ENCODE assay signal across 8 cellular contexts in genomic region chr17:50507871-50508572, GRCh38. TPM values are rescaled to one million over a fixed set of nuclear protein-coding genes. Genes with fewer than 3 reads are reported as not detected.
DNase-seq lines count a peak whose midpoint lies in the region; TF ChIP-seq lines count a peak whose summit lies in the region.

A gene with protein sequence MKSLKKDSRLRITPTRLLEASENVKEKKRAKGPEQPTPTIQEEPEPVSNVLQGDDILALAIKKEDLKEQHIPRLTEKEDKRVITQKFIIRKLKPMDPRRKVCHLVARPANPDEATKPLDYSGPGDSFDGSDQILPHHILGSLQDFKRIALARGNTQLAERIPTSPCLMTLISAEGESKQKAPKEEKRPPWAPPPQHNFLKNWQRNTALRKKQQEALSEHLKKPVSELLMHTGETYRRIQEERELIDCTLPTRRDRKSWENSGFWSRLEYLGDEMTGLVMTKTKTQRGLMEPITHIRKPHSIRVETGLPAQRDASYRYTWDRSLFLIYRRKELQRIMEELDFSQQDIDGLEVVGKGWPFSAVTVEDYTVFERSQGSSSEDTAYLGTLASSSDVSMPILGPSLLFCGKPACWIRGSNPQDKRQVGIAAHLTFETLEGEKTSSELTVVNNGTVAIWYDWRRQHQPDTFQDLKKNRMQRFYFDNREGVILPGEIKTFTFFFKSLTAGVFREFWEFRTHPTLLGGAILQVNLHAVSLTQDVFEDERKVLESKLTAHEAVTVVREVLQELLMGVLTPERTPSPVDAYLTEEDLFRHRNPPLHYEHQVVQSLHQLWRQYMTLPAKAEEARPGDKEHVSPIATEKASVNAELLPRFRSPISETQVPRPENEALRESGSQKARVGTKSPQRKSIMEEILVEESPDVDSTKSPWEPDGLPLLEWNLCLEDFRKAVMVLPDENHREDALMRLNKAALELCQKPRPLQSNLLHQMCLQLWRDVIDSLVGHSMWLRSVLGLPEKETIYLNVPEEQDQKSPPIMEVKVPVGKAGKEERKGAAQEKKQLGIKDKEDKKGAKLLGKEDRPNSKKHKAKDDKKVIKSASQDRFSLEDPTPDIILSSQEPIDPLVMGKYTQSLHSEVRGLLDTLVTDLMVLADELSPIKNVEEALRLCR (plus strand): TSS chr17:50508439. CDS start chr17:50508675, 236 bp downstream.

- peaks cover 6% of the 10 kb centered on the region for H3K27me3 ChIP-seq in AG04450 (ENCODE audit: control insufficient read depth, insufficient read depth, low read length)

- TF ChIP-seq CTCF in AG04450 (IDR thresholded peaks at IDR 0.05; ENCODE audit: low read depth, low read length) (0 out of 2 replicates have a peak, but pooled peaks have one; percentile 6), epithelial cell of esophagus (IDR thresholded peaks at IDR 0.05; ENCODE audit: insufficient read depth, low read depth, low read length, missing control alignments) (no peak)

- no peaks in the 10 kb centered on the region; the same call in 1 of the 2 replicates for H3K9me3 ChIP-seq in AG04450 (ENCODE audit: control insufficient read depth, insufficient read depth, low read length)

- CTCF ChIA-PET in AG04450 (lab: Charles Lee): no interaction called here

- peak within 1 kb of the TSS; percentile 49 for H3K4me3 ChIP-seq in AG04450 (ENCODE audit: low read depth, low read length)
- peak within 1 kb of the TSS; percentile 33 for H3K4me3 ChIP-seq in epithelial cell of esophagus (ENCODE audit: low read length)

- POLR2A ChIA-PET in AG04450 (lab: Yijun Ruan, JAX): no interaction called here

- DNase-seq in AG04450 (ENCODE audit: low read depth, low spot score) (peak; percentile 16), GM19240 (ENCODE audit: insufficient read length, low spot score) (peak; percentile 67), NCI-H82 (lab: John Stamatoyannopoulos, UW) (peak; percentile 76), activated T-cell treated with anti-CD3 and anti-CD28 coated beads for 24 hours (ENCODE audit: low read depth) (peak; percentile 71), epithelial cell of esophagus (ENCODE audit: low read depth) (peak; percentile 55), middle frontal gyrus (ENCODE audit: extremely low spot score, low spot score) (peak; percentile 59), cerebellar nuclear complex (lab: John Stamatoyannopoulos, UW) (no peak)
- peak; percentile 45 to 80 for DNase-seq in stimulated activated CD8-positive, alpha-beta memory T cell treated with anti-CD3 and anti-CD28 coated beads, Interleukin-15, amount 100 ng/mL, for 48 hours (ENCODE audit: low read depth in 2 of 2)

- peak within 1 kb of the TSS; percentile 11 for H3K27ac ChIP-seq in AG04450 (ENCODE audit: low read depth, low read length)

RNA-seq across cellular contexts. Expression of the gene that starts here (rescaled TPM):
- 0.11 and 0.17 TPM in 2 replicates for polyA plus RNA-seq in AG04450 (2011; rRNA removed)
- 0.48 TPM in 1 of 2 replicates, not detected in the other for polyA minus RNA-seq in AG04450 (2011; rRNA and poly(A)+ RNA removed)

Comparison
In these comparisons a context has a peak if more than half of its experiments do, and no peak if none do; other contexts are left out.
1. Peak in DNase-seq, H3K4me3 ChIP-seq and H3K27ac ChIP-seq in AG04450; RNA of the gene not detected or under 1 TPM.
2. DNase-seq: peak in GM19240 (single experiment), NCI-H82 (single experiment), activated T-cell treated with anti-CD3 and anti-CD28 coated beads for 24 hours (single experiment), epithelial cell of esophagus (single experiment), middle frontal gyrus (single experiment) and stimulated activated CD8-positive, alpha-beta memory T cell treated with anti-CD3 and anti-CD28 coated beads, Interleukin-15, amount 100 ng/mL, for 48 hours (2 of 2); none in cerebellar nuclear complex (0 of 2).